In genomic region chr9:137454506-137455360, GRCh38 we compare ENCODE assay signal across 8 cellular contexts. TPM values are rescaled to one million over a fixed set of nuclear protein-coding genes. Genes with fewer than 3 reads are reported as not detected.
DNase-seq lines count a peak whose midpoint lies in the region; ATAC-seq, FAIRE-seq and TF ChIP-seq lines count a peak whose summit lies in the region.
"Had no signal": no experiment of that assay in that cellular context is flagged by ENCODE, and none has a peak within 500 bp of the region (broad histone marks: within the 10 kb centered on the region; RNA-seq: fewer than 3 reads in every experiment).

No MANE protein-coding gene starts in this region.

- peaks cover 27% of the 10 kb centered on the region for H4K20me1 ChIP-seq in Karpas-422 (ENCODE audit: insufficient read depth, low read depth, low read length)

- TF ChIP-seq CTCF in kidney (IDR thresholded peaks at IDR 0.05; ENCODE audit: borderline replicate concordance, extremely low read depth, insufficient read depth): no peak

- H2AFZ ChIP-seq in Karpas-422 (ENCODE audit: low read length): no peak overlapping the region

- peak; percentile 56 for DNase-seq in Karpas-422
- DNase-seq in astrocyte of the hippocampus (ENCODE audit: low read depth, low spot score): peak; percentile 47
- DNase-seq in kidney: peak; percentile 86
- no peak for DNase-seq in stimulated activated naive B cell treated with anti-CD40 and anti-IgM and Interleukin-4, amounts not matched to agents 10 μg/mL and 1 μg/mL and 100 μg/mL, for 72 hours
- no peak for DNase-seq in COR-L47 (lab: John Stamatoyannopoulos, UW)
- DNase-seq: occipital lobe had no signal

- peak overlapping the region; percentile 71 for H3K4me3 ChIP-seq in Karpas-422 (ENCODE audit: low read length)
- H3K4me3 ChIP-seq in kidney (ENCODE audit: low read length in 2 of 2): peak overlapping the region; percentile 46 to 50

- FAIRE-seq in kidney (lab: Jason Lieb, UNC): no peak

- peak overlapping the region; percentile 79 to 81 for H3K4me3 Mint-ChIP-seq in stimulated activated naive B cell treated with anti-CD40 and anti-IgM and Interleukin-4, amounts not matched to agents 10 μg/mL and 1 μg/mL and 100 μg/mL, for 72 hours

- no peaks in the 10 kb centered on the region for H3K27me3 ChIP-seq in Karpas-422 (ENCODE audit: low read length)

- peak overlapping the region; percentile 64 for H3K4me2 ChIP-seq in Karpas-422 (ENCODE audit: low read depth, low read length, poor library complexity, severe bottlenecking)

- no peaks in the 10 kb centered on the region for H3K9me3 Mint-ChIP-seq in stimulated activated naive B cell treated with anti-CD40 and anti-IgM and Interleukin-4, amounts not matched to agents 10 μg/mL and 1 μg/mL and 100 μg/mL, for 72 hours

- no peaks in the 10 kb centered on the region for H3K9me2 ChIP-seq in Karpas-422 (replicated peaks; ENCODE audit: insufficient read depth, low read length)

- H3K79me2 ChIP-seq in Karpas-422 (ENCODE audit: low read length): peaks cover 16% of the 10 kb centered on the region

- H3K4me1 ChIP-seq in Karpas-422 (ENCODE audit: low read length) (peaks cover 50% of the 10 kb centered on the region), kidney (ENCODE audit: control insufficient read depth in 1 of 2, insufficient read depth in 1 of 2, low read depth in 1 of 2, low read length in 2 of 2) (peaks cover 7 to 26% of the 10 kb centered on the region in 2 donors)

- H3K4me1 Mint-ChIP-seq in stimulated activated naive B cell treated with anti-CD40 and anti-IgM and Interleukin-4, amounts not matched to agents 10 μg/mL and 1 μg/mL and 100 μg/mL, for 72 hours: peaks cover 25 to 63% of the 10 kb centered on the region in 2 donors

- H3K27ac Mint-ChIP-seq in stimulated activated naive B cell treated with anti-CD40 and anti-IgM and Interleukin-4, amounts not matched to agents 10 μg/mL and 1 μg/mL and 100 μg/mL, for 72 hours: peak overlapping the region; percentile 81

- no peaks in the 10 kb centered on the region for H3K27me3 Mint-ChIP-seq in stimulated activated naive B cell treated with anti-CD40 and anti-IgM and Interleukin-4, amounts not matched to agents 10 μg/mL and 1 μg/mL and 100 μg/mL, for 72 hours

- H3K36me3 ChIP-seq in Karpas-422 (ENCODE audit: insufficient read depth, low read length) (peaks cover 12% of the 10 kb centered on the region), kidney (ENCODE audit: control insufficient read depth in 1 of 2, insufficient read depth in 2 of 2, low read length in 2 of 2) (no peaks in the 10 kb centered on the region)

- H3K27ac ChIP-seq in Karpas-422 (ENCODE audit: low read length) (peak overlapping the region; percentile 90), kidney (ENCODE audit: low read depth in 2 of 2, low read length in 2 of 2) (peak overlapping the region; percentile 47 to 63)

- H3K9ac ChIP-seq in Karpas-422 (ENCODE audit: low read length): peak overlapping the region; percentile 76
- H3K9ac ChIP-seq in kidney (ENCODE audit: low read length in 2 of 2): no peak overlapping the region

- ATAC-seq in stimulated activated naive B cell treated with anti-CD40 and anti-IgM and Interleukin-4, amounts not matched to agents 10 μg/mL and 1 μg/mL and 100 μg/mL, for 72 hours (replicated peaks): no peak
- ATAC-seq in HG03108 (IDR thresholded peaks at IDR 0.05; ENCODE audit: unreplicated experiment) (no peak), HG02884 (IDR thresholded peaks at IDR 0.05; ENCODE audit: unreplicated experiment) (no peak)

- intact Hi-C loops in kidney (cut with DNase I): no loop called here

- H3K9me3 ChIP-seq in Karpas-422 (ENCODE audit: low read length) (no peaks in the 10 kb centered on the region), kidney (ENCODE audit: control insufficient read depth in 1 of 2, low read length in 2 of 2) (no peaks in the 10 kb centered on the region)

- peaks cover 17 to 32% of the 10 kb centered on the region in 2 donors for H3K36me3 Mint-ChIP-seq in stimulated activated naive B cell treated with anti-CD40 and anti-IgM and Interleukin-4, amounts not matched to agents 10 μg/mL and 1 μg/mL and 100 μg/mL, for 72 hours

RNA-seq across cellular contexts. Expression of gene NSMF, which starts 4.4 kb away (rescaled TPM):
- total RNA-seq in Karpas-422 (2014; rRNA removed; shearing (Covaris generic); ENCODE audit: low replicate concordance): 36.4 and 55.4 TPM in 2 replicates
- total RNA-seq in kidney: 49.5 TPM
- 32.7 TPM for polyA plus RNA-seq in kidney (ENCODE audit: insufficient read depth, low read depth, low replicate concordance)

RNA-seq across cellular contexts. Expression of gene ENTPD8, which starts 13.6 kb away (rescaled TPM):
- total RNA-seq in Karpas-422 (2014; rRNA removed; shearing (Covaris generic); ENCODE audit: low replicate concordance): not detected in 2 replicates
- total RNA-seq in kidney: 5.2 TPM
- polyA plus RNA-seq in kidney (ENCODE audit: insufficient read depth, low read depth, low replicate concordance): 5.0 TPM

RNA-seq across cellular contexts. Expression of gene NOXA1, which starts 31.5 kb away (rescaled TPM):
- 0.51 TPM in 1 of 2 replicates, not detected in the other for total RNA-seq in Karpas-422 (2014; rRNA removed; shearing (Covaris generic); ENCODE audit: low replicate concordance)
- total RNA-seq in kidney: 21.8 TPM
- 19.1 TPM for polyA plus RNA-seq in kidney (ENCODE audit: insufficient read depth, low read depth, low replicate concordance)

RNA-seq across cellular contexts. Expression of gene EXD3, which starts 31.8 kb away (rescaled TPM):
- total RNA-seq in Karpas-422 (2014; rRNA removed; shearing (Covaris generic); ENCODE audit: low replicate concordance): 2.8 and 7.8 TPM in 2 replicates
- total RNA-seq in kidney: 44.5 TPM
- 18.9 TPM for polyA plus RNA-seq in kidney (ENCODE audit: insufficient read depth, low read depth, low replicate concordance)

Comparison
In these comparisons a context has a peak if more than half of its experiments do, and no peak if none do; other contexts are left out.
1. DNase-seq: peak in Karpas-422 (single experiment), astrocyte of the hippocampus (single experiment) and kidney (single experiment); none in stimulated activated naive B cell treated with anti-CD40 and anti-IgM and Interleukin-4, amounts not matched to agents 10 μg/mL and 1 μg/mL and 100 μg/mL, for 72 hours (single experiment) and COR-L47 (single experiment).
2. RNA of gene NOXA1, which starts 31.5 kb away (total RNA-seq): 21.8 TPM in kidney (single experiment); 0.51 TPM in Karpas-422; every median in the first group is over 10 times any median in the second.